17 cellular contexts compared by ENCODE assay signal in the genomic region with DNA sequence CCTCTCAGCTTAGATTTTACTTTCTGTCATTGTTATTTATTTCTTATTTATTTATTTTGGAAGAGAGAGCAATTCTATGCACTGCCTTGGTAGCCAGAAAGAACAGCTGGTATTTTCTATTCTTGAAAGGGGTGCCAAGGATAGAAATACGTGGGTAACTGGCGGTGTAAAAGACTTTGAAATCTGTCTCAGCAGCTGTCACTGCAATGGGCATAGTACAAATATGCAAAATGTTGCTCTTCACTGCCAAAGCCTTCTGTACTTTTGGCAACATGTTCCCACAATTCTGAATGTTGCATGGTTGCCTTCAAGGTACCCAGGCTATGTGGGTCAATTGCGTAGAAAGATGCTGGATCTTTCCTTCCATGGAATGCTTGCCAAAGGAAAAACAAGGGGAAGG.
DNase-seq lines count a peak whose midpoint lies in the region; ATAC-seq, FAIRE-seq and TF ChIP-seq lines count a peak whose summit lies in the region.
"Had no signal": no experiment of that assay in that cellular context is flagged by ENCODE, and none has a peak within 500 bp of the region (broad histone marks: within the 10 kb centered on the region; RNA-seq: fewer than 3 reads in every experiment).

No MANE protein-coding gene starts in this region.

- H3K4me1 Mint-ChIP-seq in natural killer cell treated with Interleukin-12 subunit alpha and Interleukin-12 subunit beta and Interleukin-15 and Interleukin-18, amount 100 ng/mL, for 72 hours (ENCODE audit: low read depth in 2 of 2) = no peaks in the 10 kb centered on the region
- H3K4me1 Mint-ChIP-seq: CD8-positive, alpha-beta memory T cell had no signal

- FAIRE-seq in H54 (lab: Jason Lieb, UNC) = no peak
- FAIRE-seq: RCC 7860 had no signal

- DNase-seq in G401 (ENCODE audit: low spot score) = peak; percentile 98
- DNase-seq in NCI-H446 (lab: John Stamatoyannopoulos, UW) = peak; percentile 84 to 97
- peak; percentile 75 for DNase-seq in cerebellum (ENCODE audit: low spot score)
- peak; percentile 9 for DNase-seq in occipital lobe (lab: John Stamatoyannopoulos, UW)
- no peak for DNase-seq in H54 (ENCODE audit: insufficient read length, low spot score)
- no peak for DNase-seq in natural killer cell treated with Interleukin-12 subunit alpha and Interleukin-12 subunit beta and Interleukin-15 and Interleukin-18, amount 100 ng/mL, for 72 hours (ENCODE audit: low spot score)
- no peak for DNase-seq in NCI-H1105 treated with DMSO at 0.1 percent for 48 hours (lab: John Stamatoyannopoulos, UW)
- DNase-seq: CD8-positive, alpha-beta memory T cell; DMS79; GOT3; IMR-90; NCI-H1092 treated with DMSO at 0.1 percent for 48 hours; NCI-H2227 treated with DMSO at 0.1 percent for 48 hours; NCI-H69 had no signal

- TF ChIP-seq POLR2A in H54 (IDR thresholded peaks at IDR 0.05; ENCODE audit: low read depth, low read length) = no peak

- in situ Hi-C loops in G401 (cut with HindIII; ENCODE audit: low sequenced_read_pairs) = no loop called here

- no peak overlapping the region for H3K27ac Mint-ChIP-seq in natural killer cell treated with Interleukin-12 subunit alpha and Interleukin-12 subunit beta and Interleukin-15 and Interleukin-18, amount 100 ng/mL, for 72 hours
- H3K27ac Mint-ChIP-seq: CD8-positive, alpha-beta memory T cell had no signal

- H3K9me3 Mint-ChIP-seq in natural killer cell treated with Interleukin-12 subunit alpha and Interleukin-12 subunit beta and Interleukin-15 and Interleukin-18, amount 100 ng/mL, for 72 hours = peaks cover 5% of the 10 kb centered on the region

- H3K27me3 Mint-ChIP-seq in natural killer cell treated with Interleukin-12 subunit alpha and Interleukin-12 subunit beta and Interleukin-15 and Interleukin-18, amount 100 ng/mL, for 72 hours = no peaks in the 10 kb centered on the region

- H3K36me3 Mint-ChIP-seq in natural killer cell treated with Interleukin-12 subunit alpha and Interleukin-12 subunit beta and Interleukin-15 and Interleukin-18, amount 100 ng/mL, for 72 hours = no peaks in the 10 kb centered on the region
- H3K36me3 Mint-ChIP-seq: CD8-positive, alpha-beta memory T cell had no signal

- H3K4me3 Mint-ChIP-seq in natural killer cell treated with Interleukin-12 subunit alpha and Interleukin-12 subunit beta and Interleukin-15 and Interleukin-18, amount 100 ng/mL, for 72 hours = no peak overlapping the region
- H3K4me3 Mint-ChIP-seq: CD8-positive, alpha-beta memory T cell had no signal

- no peak for ATAC-seq in natural killer cell treated with Interleukin-12 subunit alpha and Interleukin-12 subunit beta and Interleukin-15 and Interleukin-18, amount 100 ng/mL, for 72 hours
- ATAC-seq in HG03039 (IDR thresholded peaks at IDR 0.05; ENCODE audit: unreplicated experiment) = no peak
- ATAC-seq: Right ventricle myocardium inferior had no signal

Comparison
In these comparisons a context has a peak if more than half of its experiments do, and no peak if none do; other contexts are left out.
1. DNase-seq: peak in G401 (single experiment), NCI-H446 (2 of 2), cerebellum (single experiment) and occipital lobe (single experiment); none in H54 (single experiment), natural killer cell treated with Interleukin-12 subunit alpha and Interleukin-12 subunit beta and Interleukin-15 and Interleukin-18, amount 100 ng/mL, for 72 hours (single experiment) and NCI-H1105 treated with DMSO at 0.1 percent for 48 hours (single experiment).